Comparison of ENCODE assay signal across 9 cellular contexts in genomic region chr17:55426851-55427586, GRCh38. TPM values are rescaled to one million over a fixed set of nuclear protein-coding genes. Genes with fewer than 3 reads are reported as not detected.
A peak's percentile ranks its signal among the peaks of the same experiment; 100 is the strongest.
DNase-seq lines count a peak whose midpoint lies in the region; ATAC-seq and TF ChIP-seq lines count a peak whose summit lies in the region.
"Had no signal": no experiment of that assay in that cellular context is flagged by ENCODE, and none has a peak within 500 bp of the region (broad histone marks: within the 10 kb centered on the region; RNA-seq: fewer than 3 reads in every experiment).

No MANE protein-coding gene starts in this region.

- TF ChIP-seq CTCF in RWPE1 (conservative IDR thresholded peaks at IDR 0.05; ENCODE audit: low read depth) (no peak), lower lobe of right lung (IDR thresholded peaks at IDR 0.05) (no peak)

- intact Hi-C loops in Right ventricle myocardium inferior (cut with DNase I) (no loop called here), lower lobe of right lung (cut with DNase I) (no loop called here)

- DNase-seq in Karpas-422 (no peak), mesenchymal stem cell (peak; percentile 69), DMS153 (lab: John Stamatoyannopoulos, UW) (no peak), RWPE1 (ENCODE audit: low spot score) (no peak), Right ventricle myocardium inferior (ENCODE audit: missing footprints) (no peak), lower lobe of right lung (no peak)
- DNase-seq: NCI-H2107 had no signal

- H3K36me3 ChIP-seq in Karpas-422 (ENCODE audit: insufficient read depth, low read length), result no peaks in the 10 kb centered on the region
- no peaks in the 10 kb centered on the region for H3K36me3 ChIP-seq in mesenchymal stem cell (ENCODE audit: control insufficient read depth in 1 of 2, insufficient read depth in 2 of 2, low read depth in 1 of 2, low read length in 2 of 2)
- no peaks in the 10 kb centered on the region for H3K36me3 ChIP-seq in lower lobe of right lung

- H3K27me3 ChIP-seq in Karpas-422 (ENCODE audit: low read length) (no peaks in the 10 kb centered on the region), mesenchymal stem cell (ENCODE audit: control insufficient read depth in 1 of 2, insufficient read depth in 1 of 2, low read length in 2 of 2) (peaks cover 0 to 5% of the 10 kb centered on the region in 2 experiments), lower lobe of right lung (ENCODE audit: low read depth) (no peaks in the 10 kb centered on the region)

- no peak overlapping the region for H3K23ac ChIP-seq in mesenchymal stem cell (ENCODE audit: low read length in 2 of 2)

- peak; percentile 49 for ATAC-seq in GM18519 (IDR thresholded peaks at IDR 0.05; ENCODE audit: low FRiP score, unreplicated experiment)
- peak; percentile 65 for ATAC-seq in GM21786 (IDR thresholded peaks at IDR 0.05; ENCODE audit: unreplicated experiment)
- ATAC-seq in Right ventricle myocardium inferior, result no peak
- ATAC-seq in lower lobe of right lung, result no peak

- no peak overlapping the region for H3K14ac ChIP-seq in mesenchymal stem cell (ENCODE audit: low read length in 2 of 2)

- H2AFZ ChIP-seq in Karpas-422 (ENCODE audit: low read length) (peak overlapping the region; percentile 67; the same call in 1 of the 2 replicates), mesenchymal stem cell (ENCODE audit: low read depth, low read length) (peak overlapping the region; percentile 24)

- 80% methylated on average over 2 of the region's 2 CpGs for WGBS in mesenchymal stem cell

- H2BK12ac ChIP-seq in mesenchymal stem cell (ENCODE audit: low read length in 2 of 2), result no peak overlapping the region

- peak overlapping the region; percentile 27; the same call in 1 of the 2 replicates for H3K27ac ChIP-seq in Karpas-422 (ENCODE audit: low read length)
- no peak overlapping the region for H3K27ac ChIP-seq in mesenchymal stem cell (ENCODE audit: low read length, poor library complexity, severe bottlenecking)
- no peak overlapping the region for H3K27ac ChIP-seq in RWPE1
- no peak overlapping the region for H3K27ac ChIP-seq in lower lobe of right lung

- no peak overlapping the region for H3K9ac ChIP-seq in Karpas-422 (ENCODE audit: low read length)
- peak overlapping the region; percentile 14 for H3K9ac ChIP-seq in mesenchymal stem cell (ENCODE audit: low read length)

- H3K79me2 ChIP-seq in Karpas-422 (ENCODE audit: low read length), result no peaks in the 10 kb centered on the region

- no peak overlapping the region for H2AK5ac ChIP-seq in mesenchymal stem cell (ENCODE audit: low read length, severe bottlenecking)

- H3K79me1 ChIP-seq in mesenchymal stem cell (replicated peaks; ENCODE audit: low read length, poor library complexity, severe bottlenecking), result no peaks in the 10 kb centered on the region

- H3K4me2 ChIP-seq in Karpas-422 (ENCODE audit: low read depth, low read length, poor library complexity, severe bottlenecking) (peak overlapping the region; percentile 14), mesenchymal stem cell (ENCODE audit: low read length, poor library complexity, severe bottlenecking) (no peak overlapping the region)

- no peaks in the 10 kb centered on the region for H3K9me2 ChIP-seq in Karpas-422 (replicated peaks; ENCODE audit: insufficient read depth, low read length)

- CTCF ChIA-PET in RWPE1 (lab: Yijun Ruan, JAX), result no interaction called here

- H3K4me3 ChIP-seq in Karpas-422 (ENCODE audit: low read length), result no peak overlapping the region
- no peak overlapping the region for H3K4me3 ChIP-seq in mesenchymal stem cell (ENCODE audit: insufficient read depth in 1 of 2, low read depth in 1 of 2, low read length in 2 of 2)
- no peak overlapping the region for H3K4me3 ChIP-seq in lower lobe of right lung

- no peak overlapping the region for H3K18ac ChIP-seq in mesenchymal stem cell (ENCODE audit: low read depth in 1 of 2, low read length in 2 of 2)

- H3K4me1 ChIP-seq in Karpas-422 (ENCODE audit: low read length) (peaks cover 70% of the 10 kb centered on the region), mesenchymal stem cell (ENCODE audit: control insufficient read depth, insufficient read depth, low read depth, low read length) (peaks cover 2% of the 10 kb centered on the region), lower lobe of right lung (peaks cover 5% of the 10 kb centered on the region)

- no peak overlapping the region for H3K4ac ChIP-seq in mesenchymal stem cell (ENCODE audit: low read depth in 1 of 2, low read length in 2 of 2)

- no peak overlapping the region for H4K91ac ChIP-seq in mesenchymal stem cell (ENCODE audit: low read length)

- H2BK5ac ChIP-seq in mesenchymal stem cell (ENCODE audit: low read depth, low read length, poor library complexity, severe bottlenecking), result no peak overlapping the region

- no peak overlapping the region for H2BK120ac ChIP-seq in mesenchymal stem cell (ENCODE audit: low read depth, low read length)

- H2BK15ac ChIP-seq in mesenchymal stem cell (ENCODE audit: low read depth, poor library complexity, severe bottlenecking), result no peak overlapping the region

- H4K8ac ChIP-seq in mesenchymal stem cell (ENCODE audit: low read length), result no peak overlapping the region

- POLR2A ChIA-PET in RWPE1 (lab: Yijun Ruan, JAX; ENCODE audit: low non-redundant PET), result no interaction called here

- H3K9me3 ChIP-seq in Karpas-422 (ENCODE audit: low read length) (no peaks in the 10 kb centered on the region), mesenchymal stem cell (ENCODE audit: control insufficient read depth, low read length) (no peaks in the 10 kb centered on the region), lower lobe of right lung (no peaks in the 10 kb centered on the region)

- no peaks in the 10 kb centered on the region for H4K20me1 ChIP-seq in Karpas-422 (ENCODE audit: insufficient read depth, low read depth, low read length)

RNA-seq across cellular contexts. Expression of gene MMD, which starts 5.4 kb away (rescaled TPM):
- 43.7 and 73.6 TPM in 2 replicates for total RNA-seq in Karpas-422 (2014; rRNA removed; shearing (Covaris generic); ENCODE audit: low replicate concordance)
- 126 TPM for polyA plus RNA-seq in mesenchymal stem cell (2013, experiment 1 of 2)
- polyA plus RNA-seq in mesenchymal stem cell (2013, experiment 2 of 2), result 132 TPM
- total RNA-seq in Right ventricle myocardium inferior, result 15.1 TPM
- 23.1 TPM for total RNA-seq in lower lobe of right lung

Comparison
In these comparisons a context has a peak if more than half of its experiments do, and no peak if none do; other contexts are left out.
1. ATAC-seq: peak in GM18519 (single experiment) and GM21786 (single experiment); none in Right ventricle myocardium inferior (single experiment) and lower lobe of right lung (0 of 2).